1 cellular context compared by ENCODE assay signal in the genomic region with DNA sequence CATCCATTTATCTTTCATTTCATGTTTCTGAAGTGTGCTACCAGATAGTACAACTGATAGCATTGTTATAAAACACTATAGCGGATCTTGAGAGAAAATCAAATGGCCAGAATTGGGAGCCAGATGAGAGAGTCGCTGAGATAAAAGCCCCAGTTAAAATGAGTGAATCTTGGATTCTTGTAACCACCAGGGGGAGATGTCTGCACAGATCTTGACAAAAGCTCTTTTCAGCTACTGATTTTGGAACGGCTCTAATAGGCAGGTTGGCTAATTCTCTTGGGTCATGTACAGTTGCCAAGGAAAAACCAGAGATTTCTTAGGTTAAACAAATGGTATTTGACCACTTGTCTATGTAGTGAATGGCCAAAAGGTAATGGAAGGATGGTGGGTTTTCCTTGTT.
TF ChIP-seq lines count a peak whose summit lies in the region.

No MANE protein-coding gene starts in this region.

TF ChIP-seq in GM12878, 131 proteins besides CTCF, POLR2A, EP300 and RAD21:
- no peak for TF ChIP-seq RELA (IDR thresholded peaks at IDR 0.05; ENCODE audit: borderline replicate concordance, partially characterized antibody)
- 0 out of 2 replicates have a peak, but pooled peaks have one; percentile 9 for TF ChIP-seq RFX5 (IDR thresholded peaks at IDR 0.05; ENCODE audit: low read depth, low read length)
- TF ChIP-seq STAT3 (IDR thresholded peaks at IDR 0.05; ENCODE audit: low read depth, low read length) = 0 out of 2 replicates have a peak, but pooled peaks have one; percentile 41
- no peak for TF ChIP-seq ZSCAN29 (IDR thresholded peaks at IDR 0.05)
- 0 out of 2 replicates have a peak, but pooled peaks have one; percentile 52 for TF ChIP-seq YY1 (IDR thresholded peaks at IDR 0.05; ENCODE audit: low read depth, low read length)
- TF ChIP-seq, protein P1, sequence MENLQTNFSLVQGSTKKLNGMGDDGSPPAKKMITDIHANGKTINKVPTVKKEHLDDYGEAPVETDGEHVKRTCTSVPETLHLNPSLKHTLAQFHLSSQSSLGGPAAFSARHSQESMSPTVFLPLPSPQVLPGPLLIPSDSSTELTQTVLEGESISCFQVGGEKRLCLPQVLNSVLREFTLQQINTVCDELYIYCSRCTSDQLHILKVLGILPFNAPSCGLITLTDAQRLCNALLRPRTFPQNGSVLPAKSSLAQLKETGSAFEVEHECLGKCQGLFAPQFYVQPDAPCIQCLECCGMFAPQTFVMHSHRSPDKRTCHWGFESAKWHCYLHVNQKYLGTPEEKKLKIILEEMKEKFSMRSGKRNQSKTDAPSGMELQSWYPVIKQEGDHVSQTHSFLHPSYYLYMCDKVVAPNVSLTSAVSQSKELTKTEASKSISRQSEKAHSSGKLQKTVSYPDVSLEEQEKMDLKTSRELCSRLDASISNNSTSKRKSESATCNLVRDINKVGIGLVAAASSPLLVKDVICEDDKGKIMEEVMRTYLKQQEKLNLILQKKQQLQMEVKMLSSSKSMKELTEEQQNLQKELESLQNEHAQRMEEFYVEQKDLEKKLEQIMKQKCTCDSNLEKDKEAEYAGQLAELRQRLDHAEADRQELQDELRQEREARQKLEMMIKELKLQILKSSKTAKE (IDR thresholded peaks at IDR 0.05; ENCODE audit: low read depth, poor library complexity, severe bottlenecking) = no peak
- TF ChIP-seq RAD51 (IDR thresholded peaks at IDR 0.05) = 0 out of 2 replicates have a peak, but pooled peaks have one; percentile 9
- TF ChIP-seq, protein P2, sequence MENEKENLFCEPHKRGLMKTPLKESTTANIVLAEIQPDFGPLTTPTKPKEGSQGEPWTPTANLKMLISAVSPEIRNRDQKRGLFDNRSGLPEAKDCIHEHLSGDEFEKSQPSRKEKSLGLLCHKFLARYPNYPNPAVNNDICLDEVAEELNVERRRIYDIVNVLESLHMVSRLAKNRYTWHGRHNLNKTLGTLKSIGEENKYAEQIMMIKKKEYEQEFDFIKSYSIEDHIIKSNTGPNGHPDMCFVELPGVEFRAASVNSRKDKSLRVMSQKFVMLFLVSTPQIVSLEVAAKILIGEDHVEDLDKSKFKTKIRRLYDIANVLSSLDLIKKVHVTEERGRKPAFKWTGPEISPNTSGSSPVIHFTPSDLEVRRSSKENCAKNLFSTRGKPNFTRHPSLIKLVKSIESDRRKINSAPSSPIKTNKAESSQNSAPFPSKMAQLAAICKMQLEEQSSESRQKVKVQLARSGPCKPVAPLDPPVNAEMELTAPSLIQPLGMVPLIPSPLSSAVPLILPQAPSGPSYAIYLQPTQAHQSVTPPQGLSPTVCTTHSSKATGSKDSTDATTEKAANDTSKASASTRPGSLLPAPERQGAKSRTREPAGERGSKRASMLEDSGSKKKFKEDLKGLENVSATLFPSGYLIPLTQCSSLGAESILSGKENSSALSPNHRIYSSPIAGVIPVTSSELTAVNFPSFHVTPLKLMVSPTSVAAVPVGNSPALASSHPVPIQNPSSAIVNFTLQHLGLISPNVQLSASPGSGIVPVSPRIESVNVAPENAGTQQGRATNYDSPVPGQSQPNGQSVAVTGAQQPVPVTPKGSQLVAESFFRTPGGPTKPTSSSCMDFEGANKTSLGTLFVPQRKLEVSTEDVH (IDR thresholded peaks at IDR 0.05; ENCODE audit: low read depth, partially characterized antibody) = no peak
- peak; percentile 9; the same call in 1 of the 2 replicates for TF ChIP-seq RUNX3 (IDR thresholded peaks at IDR 0.05; ENCODE audit: low read length)
- TF ChIP-seq SMC3 (IDR thresholded peaks at IDR 0.05; ENCODE audit: borderline replicate concordance, low read length) = peak; percentile 97
- no peak for TF ChIP-seq TCF3 (IDR thresholded peaks at IDR 0.05; ENCODE audit: borderline replicate concordance, insufficient read depth, low read depth, low read length)
- TF ChIP-seq IRF4 (IDR thresholded peaks at IDR 0.05; ENCODE audit: low read depth, low read length) = no peak
- TF ChIP-seq FOXM1 (IDR thresholded peaks at IDR 0.05; ENCODE audit: low read depth, low read length) = peak; percentile 38; the same call in 1 of the 2 replicates
- TF ChIP-seq ASH2L (IDR thresholded peaks at IDR 0.05; ENCODE audit: borderline replicate concordance, low read depth) = no peak
- no peak for TF ChIP-seq PML (IDR thresholded peaks at IDR 0.05; ENCODE audit: low read length)
- no peak for TF ChIP-seq WRNIP1 (IDR thresholded peaks at IDR 0.05; ENCODE audit: borderline replicate concordance, low read depth, low read length)
- TF ChIP-seq CHD1 (IDR thresholded peaks at IDR 0.05; ENCODE audit: low read depth, low read length) = no peak
TF ChIP-seq in GM12878: peak in this region for 7.
